8 cellular contexts compared by ENCODE assay signal in genomic region chr10:71964669-71965515, GRCh38. TPM values are rescaled to one million over a fixed set of nuclear protein-coding genes. Genes with fewer than 3 reads are reported as not detected.
A peak's percentile ranks its signal among the peaks of the same experiment; 100 is the strongest.
DNase-seq lines count a peak whose midpoint lies in the region; ATAC-seq lines count a peak whose summit lies in the region.

No MANE protein-coding gene starts in this region.

- peaks cover 23% of the 10 kb centered on the region for H3K4me1 Mint-ChIP-seq in stimulated activated naive CD8-positive, alpha-beta T cell treated with anti-CD3 and anti-CD28 coated beads, Interleukin-15, amount 100 ng/mL, for 72 hours

- ATAC-seq in stimulated activated naive CD8-positive, alpha-beta T cell treated with anti-CD3 and anti-CD28 coated beads, Interleukin-15, amount 100 ng/mL, for 72 hours: peak; percentile 74

- H3K27me3 Mint-ChIP-seq in stimulated activated naive CD8-positive, alpha-beta T cell treated with anti-CD3 and anti-CD28 coated beads, Interleukin-15, amount 100 ng/mL, for 72 hours: peaks cover 63% of the 10 kb centered on the region

- no peak overlapping the region for H3K27ac ChIP-seq in effector memory CD4-positive, alpha-beta T cell (ENCODE audit: insufficient read depth, low read length, poor library complexity, severe bottlenecking)

- no peaks in the 10 kb centered on the region for H3K9me3 ChIP-seq in effector memory CD4-positive, alpha-beta T cell (ENCODE audit: control insufficient read depth, low read length)

- peak; percentile 85 for DNase-seq in HK-2 (ENCODE audit: unreplicated experiment)
- DNase-seq in activated CD4-positive, alpha-beta T cell treated with anti-CD3 and anti-CD28 coated beads for 48 hours: peak; percentile 74
- DNase-seq in effector memory CD4-positive, alpha-beta T cell: no peak
- DNase-seq in mesenteric fat pad (ENCODE audit: low spot score): peak; percentile 90
- DNase-seq in stimulated activated naive CD8-positive, alpha-beta T cell treated with anti-CD3 and anti-CD28 coated beads, Interleukin-15, amount 100 ng/mL, for 72 hours: peak; percentile 33 to 37
- DNase-seq in HUDEP-2 (lab: John Stamatoyannopoulos, UW; ENCODE audit: unreplicated experiment in 76 of 76): no peak
- no peak for DNase-seq in NCI-H1930 (lab: John Stamatoyannopoulos, UW)
- no peak for DNase-seq in UCSD-AML1 (lab: John Stamatoyannopoulos, UW; ENCODE audit: unreplicated experiment)

- no peaks in the 10 kb centered on the region for H3K36me3 ChIP-seq in effector memory CD4-positive, alpha-beta T cell (ENCODE audit: control insufficient read depth, insufficient read depth, low read length)

- H3K4me3 ChIP-seq in effector memory CD4-positive, alpha-beta T cell (ENCODE audit: insufficient read depth, low read depth, low read length, poor library complexity, severe bottlenecking): peak overlapping the region; percentile 44

- peak overlapping the region; percentile 80 to 93 for H3K4me3 Mint-ChIP-seq in stimulated activated naive CD8-positive, alpha-beta T cell treated with anti-CD3 and anti-CD28 coated beads, Interleukin-15, amount 100 ng/mL, for 72 hours

- H3K27ac Mint-ChIP-seq in stimulated activated naive CD8-positive, alpha-beta T cell treated with anti-CD3 and anti-CD28 coated beads, Interleukin-15, amount 100 ng/mL, for 72 hours: peak overlapping the region; percentile 4 to 62

- H3K4me1 ChIP-seq in effector memory CD4-positive, alpha-beta T cell (ENCODE audit: control insufficient read depth, insufficient read depth, low read length, poor library complexity, severe bottlenecking): peaks cover 5% of the 10 kb centered on the region

- H3K9me3 Mint-ChIP-seq in stimulated activated naive CD8-positive, alpha-beta T cell treated with anti-CD3 and anti-CD28 coated beads, Interleukin-15, amount 100 ng/mL, for 72 hours: no peaks in the 10 kb centered on the region

- H3K27me3 ChIP-seq in effector memory CD4-positive, alpha-beta T cell (replicated peaks; ENCODE audit: control insufficient read depth, insufficient read depth, low read length, poor library complexity, severe bottlenecking): peaks cover 8% of the 10 kb centered on the region

RNA-seq across cellular contexts. Expression of gene CHST3, which starts 0.7 kb away (rescaled TPM):
- 80.3 TPM for total RNA-seq in mesenteric fat pad

Comparison
In these comparisons a context has a peak if more than half of its experiments do, and no peak if none do; other contexts are left out.
1. DNase-seq: peak in HK-2 (single experiment), activated CD4-positive, alpha-beta T cell treated with anti-CD3 and anti-CD28 coated beads for 48 hours (single experiment), mesenteric fat pad (single experiment) and stimulated activated naive CD8-positive, alpha-beta T cell treated with anti-CD3 and anti-CD28 coated beads, Interleukin-15, amount 100 ng/mL, for 72 hours (2 of 2); none in effector memory CD4-positive, alpha-beta T cell (0 of 3), HUDEP-2 (0 of 76), NCI-H1930 (0 of 2) and UCSD-AML1 (single experiment).